ENCODE assay signal across 18 cellular contexts in genomic region chr10:117249493-117250093, GRCh38. TPM values are rescaled to one million over a fixed set of nuclear protein-coding genes. Genes with fewer than 3 reads are reported as not detected.
A peak's percentile ranks its signal among the peaks of the same experiment; 100 is the strongest.
DNase-seq lines count a peak whose midpoint lies in the region; ATAC-seq lines count a peak whose summit lies in the region.
"Had no signal": no experiment of that assay in that cellular context is flagged by ENCODE, and none has a peak within 500 bp of the region (broad histone marks: within the 10 kb centered on the region; RNA-seq: fewer than 3 reads in every experiment).

No MANE protein-coding gene starts in this region.

- no peaks in the 10 kb centered on the region for H3K4me1 Mint-ChIP-seq in CD4-positive, alpha-beta memory T cell

- DNase-seq in Karpas-422 = no peak
- peak; percentile 73 for DNase-seq in kidney tubule cell (ENCODE audit: low spot score)
- DNase-seq in CD4-positive, alpha-beta memory T cell = no peak
- no peak for DNase-seq in iPS-NIHi11 (ENCODE audit: low spot score)
- no peak for DNase-seq in DMS79 (lab: John Stamatoyannopoulos, UW)
- DNase-seq: activated CD4-positive, alpha-beta T cell treated with anti-CD3 and anti-CD28 coated beads, Interleukin-2, amount 50 U/mL, for 48 hours; cerebellar nuclear complex; NCI-H2107; sigmoid colon had no signal

- no peaks in the 10 kb centered on the region for H3K9me2 ChIP-seq in Karpas-422 (replicated peaks; ENCODE audit: insufficient read depth, low read length)

- H3K9ac ChIP-seq in Karpas-422 (ENCODE audit: low read length) = no peak overlapping the region

- no peaks in the 10 kb centered on the region for H3K9me3 Mint-ChIP-seq in CD4-positive, alpha-beta memory T cell

- no peak overlapping the region for H2AFZ ChIP-seq in Karpas-422 (ENCODE audit: low read length)

- H3K4me1 ChIP-seq in Karpas-422 (ENCODE audit: low read length) = peaks cover 16% of the 10 kb centered on the region
- no peaks in the 10 kb centered on the region for H3K4me1 ChIP-seq in CD4-positive, alpha-beta memory T cell (ENCODE audit: insufficient read depth, low read length)
- H3K4me1 ChIP-seq: sigmoid colon had no signal

- peak overlapping the region; percentile 45 for H3K4me2 ChIP-seq in Karpas-422 (ENCODE audit: low read depth, low read length, poor library complexity, severe bottlenecking)

- ATAC-seq in GM18907 (IDR thresholded peaks at IDR 0.05; ENCODE audit: unreplicated experiment) = peak; percentile 93
- ATAC-seq in GM21825 (IDR thresholded peaks at IDR 0.05; ENCODE audit: unreplicated experiment) = peak; percentile 69
- ATAC-seq: Panc1, SK-N-SH treated with all-trans-retinoic acid at 6 μM for 48 hours had no signal

- no peak overlapping the region for H3K4me3 Mint-ChIP-seq in CD4-positive, alpha-beta memory T cell

- no peaks in the 10 kb centered on the region for H3K36me3 ChIP-seq in Karpas-422 (ENCODE audit: insufficient read depth, low read length)
- H3K36me3 ChIP-seq in CD4-positive, alpha-beta memory T cell (ENCODE audit: insufficient read depth, low read length) = no peaks in the 10 kb centered on the region
- H3K36me3 ChIP-seq: sigmoid colon had no signal

- no peaks in the 10 kb centered on the region for H3K79me2 ChIP-seq in Karpas-422 (ENCODE audit: low read length)

- no peaks in the 10 kb centered on the region for H4K20me1 ChIP-seq in Karpas-422 (ENCODE audit: insufficient read depth, low read depth, low read length)

- no peaks in the 10 kb centered on the region for H3K9me3 ChIP-seq in Karpas-422 (ENCODE audit: low read length)
- H3K9me3 ChIP-seq in CD4-positive, alpha-beta memory T cell (ENCODE audit: control insufficient read depth in 1 of 2, low read length in 2 of 2) = no peaks in the 10 kb centered on the region
- H3K9me3 ChIP-seq: sigmoid colon had no signal

- intact Hi-C loops in CD4-positive, alpha-beta memory T cell (cut with micrococcal nuclease) = no loop called here

- POLR2A ChIA-PET in CD4-positive, alpha-beta memory T cell (lab: Charles Lee; ENCODE audit: partially characterized antibody) = no interaction called here

- CTCF ChIA-PET in CD4-positive, alpha-beta memory T cell (lab: Charles Lee; ENCODE audit: partially characterized antibody) = interaction anchor here (1.1 kb wide), 1 partner anchor 33 kb away, joined by 4 read pairs; no protein-coding TSS in a partner anchor

- H3K27me3 Mint-ChIP-seq in CD4-positive, alpha-beta memory T cell = peaks cover 24 to 27% of the 10 kb centered on the region in 2 donors

- H3K4me3 ChIP-seq in Karpas-422 (ENCODE audit: low read length) = no peak overlapping the region
- no peak overlapping the region for H3K4me3 ChIP-seq in CD4-positive, alpha-beta memory T cell (ENCODE audit: low read length in 2 of 2)
- H3K4me3 ChIP-seq: sigmoid colon had no signal

- no peak overlapping the region for H3K27ac ChIP-seq in Karpas-422 (ENCODE audit: low read length)
- H3K27ac ChIP-seq in CD4-positive, alpha-beta memory T cell (ENCODE audit: low read depth, low read length) = no peak overlapping the region
- H3K27ac ChIP-seq: sigmoid colon had no signal

- no peak overlapping the region for H3K27ac Mint-ChIP-seq in CD4-positive, alpha-beta memory T cell

- no peaks in the 10 kb centered on the region for H3K36me3 Mint-ChIP-seq in CD4-positive, alpha-beta memory T cell

- H3K27me3 ChIP-seq in Karpas-422 (ENCODE audit: low read length) = no peaks in the 10 kb centered on the region
- H3K27me3 ChIP-seq in CD4-positive, alpha-beta memory T cell (ENCODE audit: insufficient read depth, low read length) = no peaks in the 10 kb centered on the region

RNA-seq across cellular contexts. Expression of gene SLC18A2, which starts 8.7 kb away (rescaled TPM):
- 0.04 TPM in 1 of 2 replicates, not detected in the other for total RNA-seq in Karpas-422 (2014; rRNA removed; shearing (Covaris generic); ENCODE audit: low replicate concordance)
- under 1 TPM; 0.22 to 0.38 TPM for total RNA-seq in CD4-positive, alpha-beta memory T cell
- polyA plus RNA-seq in CD4-positive, alpha-beta memory T cell = under 1 TPM; 0.91 to 0.94 TPM

RNA-seq across cellular contexts. Expression of gene KCNK18, which starts 52.3 kb away (rescaled TPM):
- total RNA-seq in Karpas-422 (2014; rRNA removed; shearing (Covaris generic); ENCODE audit: low replicate concordance) = not detected in 2 replicates
- total RNA-seq in CD4-positive, alpha-beta memory T cell = not detected
- polyA plus RNA-seq in CD4-positive, alpha-beta memory T cell = not detected
- total RNA-seq: frontal cortex, H4, liver, omental fat pad, sigmoid colon had no signal
- polyA plus RNA-seq: adipose tissue, liver, sigmoid colon had no signal
